ENCODE assay signal across 20 cellular contexts in the genomic region with DNA sequence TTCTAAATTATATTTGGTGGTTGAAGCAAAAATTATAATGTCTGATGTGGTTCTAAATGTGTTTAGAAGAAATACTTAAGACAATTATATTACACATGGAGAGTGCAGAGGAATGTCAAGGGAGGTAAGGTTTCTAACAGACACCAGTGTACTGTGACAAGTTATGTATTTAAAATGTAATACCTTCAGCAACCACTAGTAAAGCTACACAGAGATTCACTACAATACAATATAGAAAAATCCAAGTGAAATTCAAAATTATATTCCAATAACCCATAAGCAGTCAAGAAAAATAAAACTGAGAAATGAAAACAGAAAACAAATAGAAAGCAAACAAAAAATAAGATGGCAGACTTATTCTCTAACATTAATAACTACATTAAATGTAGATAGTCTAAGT.
DNase-seq lines count a peak whose midpoint lies in the region; ATAC-seq and TF ChIP-seq lines count a peak whose summit lies in the region.
"Had no signal": no experiment of that assay in that cellular context is flagged by ENCODE, and none has a peak within 500 bp of the region (broad histone marks: within the 10 kb centered on the region; RNA-seq: fewer than 3 reads in every experiment).

No MANE protein-coding gene starts in this region.

- H3K4me2 ChIP-seq in neuronal stem cell (ENCODE audit: insufficient read depth, low read length, poor library complexity, severe bottlenecking) (no peak overlapping the region), mesenchymal stem cell (ENCODE audit: low read length, poor library complexity, severe bottlenecking) (no peak overlapping the region)

- no peak overlapping the region for H3K4ac ChIP-seq in neuronal stem cell (ENCODE audit: low read length)
- H3K4ac ChIP-seq in mesenchymal stem cell (ENCODE audit: low read depth in 1 of 2, low read length in 2 of 2) = no peak overlapping the region

- no peak overlapping the region for H3K23ac ChIP-seq in neuronal stem cell (ENCODE audit: low read depth, low read length, poor library complexity)
- H3K23ac ChIP-seq in mesenchymal stem cell (ENCODE audit: low read length in 2 of 2) = no peak overlapping the region

- no peaks in the 10 kb centered on the region for H3K79me1 ChIP-seq in neuronal stem cell (ENCODE audit: low read depth, low read length)
- H3K79me1 ChIP-seq in mesenchymal stem cell (replicated peaks; ENCODE audit: low read length, poor library complexity, severe bottlenecking) = no peaks in the 10 kb centered on the region

- H4K8ac ChIP-seq in neuronal stem cell (ENCODE audit: low read depth, low read length) = no peak overlapping the region
- no peak overlapping the region for H4K8ac ChIP-seq in mesenchymal stem cell (ENCODE audit: low read length)

- DNase-seq in RWPE2 (ENCODE audit: low spot score) (no peak), mucosa of descending colon (no peak), neuronal stem cell (ENCODE audit: low spot score) (no peak), NCI-H526 treated with DMSO at 0.1 percent for 48 hours (lab: John Stamatoyannopoulos, UW) (no peak), mesenchymal stem cell (no peak)
- DNase-seq: activated CD4-positive, alpha-beta memory T cell treated with anti-CD3 and anti-CD28 coated beads for 36 hours; activated T-cell treated with anti-CD3 and anti-CD28 coated beads, Interleukin-2, amount 50 U/mL, for 1 hour; AML-193; foreskin keratinocyte; HFFc6; KBM-7; NCI-H1417 treated with DMSO at 0.1 percent for 48 hours; NCI-H2171 treated with DMSO at 0.1 percent for 48 hours; spleen; WERI-Rb-1 had no signal

- H2BK120ac ChIP-seq in neuronal stem cell (ENCODE audit: low read depth, low read length) = no peak overlapping the region
- no peak overlapping the region for H2BK120ac ChIP-seq in mesenchymal stem cell (ENCODE audit: low read depth, low read length)

- no peak overlapping the region for H3K4me3 ChIP-seq in RWPE2 (ENCODE audit: severe bottlenecking)
- H3K4me3 ChIP-seq in mucosa of descending colon = peak overlapping the region; percentile 4
- H3K4me3 ChIP-seq in neuronal stem cell (ENCODE audit: low read length in 2 of 2) = no peak overlapping the region
- no peak overlapping the region for H3K4me3 ChIP-seq in mesenchymal stem cell (ENCODE audit: insufficient read depth in 1 of 2, low read depth in 1 of 2, low read length in 2 of 2)
- H3K4me3 ChIP-seq: spleen had no signal

- ATAC-seq in GM18868 (IDR thresholded peaks at IDR 0.05; ENCODE audit: unreplicated experiment) = peak; percentile 66
- peak; percentile 72 for ATAC-seq in HG03159 (IDR thresholded peaks at IDR 0.05; ENCODE audit: unreplicated experiment)
- ATAC-seq in RWPE2 (ENCODE audit: low read depth) = no peak
- no peak for ATAC-seq in mucosa of descending colon
- no peak for ATAC-seq in HG03457 (IDR thresholded peaks at IDR 0.05; ENCODE audit: unreplicated experiment)
- ATAC-seq: foreskin keratinocyte; stimulated activated effector memory CD8-positive, alpha-beta T cell treated with anti-CD3 and anti-CD28 coated beads, Interleukin-12 subunit alpha, Interleukin-12 subunit beta, amount 100 ng/mL, for 72 hours had no signal

- H4K91ac ChIP-seq in neuronal stem cell (ENCODE audit: low read depth, low read length, poor library complexity) (no peak overlapping the region), mesenchymal stem cell (ENCODE audit: low read length) (no peak overlapping the region)

- no peaks in the 10 kb centered on the region for H3K27me3 ChIP-seq in RWPE2 (ENCODE audit: insufficient read depth, poor library complexity, severe bottlenecking)
- H3K27me3 ChIP-seq in neuronal stem cell (ENCODE audit: control insufficient read depth in 3 of 3, insufficient read depth in 3 of 3, low read depth in 1 of 3, low read length in 3 of 3) = no peaks in the 10 kb centered on the region
- H3K27me3 ChIP-seq in mesenchymal stem cell (ENCODE audit: control insufficient read depth in 1 of 2, insufficient read depth in 1 of 2, low read length in 2 of 2) = no peaks in the 10 kb centered on the region
- H3K27me3 ChIP-seq: foreskin keratinocyte, spleen had no signal

- no peak overlapping the region for H3K18ac ChIP-seq in neuronal stem cell (ENCODE audit: low read length)
- no peak overlapping the region for H3K18ac ChIP-seq in mesenchymal stem cell (ENCODE audit: low read depth in 1 of 2, low read length in 2 of 2)

- no peak overlapping the region for H2BK15ac ChIP-seq in neuronal stem cell (ENCODE audit: low read length)
- no peak overlapping the region for H2BK15ac ChIP-seq in mesenchymal stem cell (ENCODE audit: low read depth, poor library complexity, severe bottlenecking)

- intact Hi-C loops in mucosa of descending colon (cut with DNase I, micrococcal nuclease) = no loop called here

- TF ChIP-seq CTCF in RWPE2 (IDR thresholded peaks at IDR 0.05; ENCODE audit: poor library complexity, severe bottlenecking) (peak; percentile 12), mucosa of descending colon (IDR thresholded peaks at IDR 0.05) (no peak)

- no peaks in the 10 kb centered on the region for H3K4me1 ChIP-seq in RWPE2 (ENCODE audit: insufficient read depth, poor library complexity, severe bottlenecking)
- H3K4me1 ChIP-seq in mucosa of descending colon (ENCODE audit: low read depth) = no peaks in the 10 kb centered on the region
- peaks cover 0 to 4% of the 10 kb centered on the region in 2 donors for H3K4me1 ChIP-seq in neuronal stem cell (ENCODE audit: control insufficient read depth in 2 of 2, insufficient read depth in 1 of 2, low read depth in 1 of 2, low read length in 2 of 2)
- no peaks in the 10 kb centered on the region for H3K4me1 ChIP-seq in mesenchymal stem cell (ENCODE audit: control insufficient read depth, insufficient read depth, low read depth, low read length)
- H3K4me1 ChIP-seq: foreskin keratinocyte, parathyroid adenoma, spleen had no signal

- H3K27ac ChIP-seq in RWPE2 (ENCODE audit: poor library complexity, severe bottlenecking) = no peak overlapping the region
- no peak overlapping the region for H3K27ac ChIP-seq in neuronal stem cell (replicated peaks; ENCODE audit: low read length)
- H3K27ac ChIP-seq in mesenchymal stem cell (ENCODE audit: low read length, poor library complexity, severe bottlenecking) = no peak overlapping the region
- H3K27ac ChIP-seq: foreskin keratinocyte, parathyroid adenoma, spleen, WERI-Rb-1 had no signal

- H3K36me3 ChIP-seq in RWPE2 (ENCODE audit: low read depth) (no peaks in the 10 kb centered on the region), mucosa of descending colon (ENCODE audit: low read depth) (no peaks in the 10 kb centered on the region), neuronal stem cell (replicated peaks in 1 of 2; ENCODE audit: control insufficient read depth in 2 of 2, insufficient read depth in 2 of 2, low read length in 2 of 2) (no peaks in the 10 kb centered on the region), mesenchymal stem cell (ENCODE audit: control insufficient read depth in 1 of 2, insufficient read depth in 2 of 2, low read depth in 1 of 2, low read length in 2 of 2) (no peaks in the 10 kb centered on the region)
- H3K36me3 ChIP-seq: spleen, WERI-Rb-1 had no signal

- H3K9ac ChIP-seq in neuronal stem cell (ENCODE audit: low read depth, low read length, poor library complexity) = no peak overlapping the region
- H3K9ac ChIP-seq in mesenchymal stem cell (ENCODE audit: low read length) = no peak overlapping the region
- H3K9ac ChIP-seq: parathyroid adenoma had no signal

- H3K9me3 ChIP-seq in RWPE2 (ENCODE audit: severe bottlenecking) = no peaks in the 10 kb centered on the region
- H3K9me3 ChIP-seq in mucosa of descending colon = no peaks in the 10 kb centered on the region
- H3K9me3 ChIP-seq in neuronal stem cell (replicated peaks in 1 of 2; ENCODE audit: control insufficient read depth in 2 of 2, insufficient read depth in 1 of 2, low read depth in 1 of 2, low read length in 2 of 2) = no peaks in the 10 kb centered on the region
- H3K9me3 ChIP-seq in mesenchymal stem cell (ENCODE audit: control insufficient read depth, low read length) = no peaks in the 10 kb centered on the region

- H2BK12ac ChIP-seq in neuronal stem cell (ENCODE audit: low read length) = no peak overlapping the region
- H2BK12ac ChIP-seq in mesenchymal stem cell (ENCODE audit: low read length in 2 of 2) = no peak overlapping the region

- H3K14ac ChIP-seq in neuronal stem cell (ENCODE audit: low read length) = no peak overlapping the region
- no peak overlapping the region for H3K14ac ChIP-seq in mesenchymal stem cell (ENCODE audit: low read length in 2 of 2)

- no peak overlapping the region for H2AFZ ChIP-seq in neuronal stem cell (ENCODE audit: low read length)
- H2AFZ ChIP-seq in mesenchymal stem cell (ENCODE audit: low read depth, low read length) = no peak overlapping the region
- H2AFZ ChIP-seq: parathyroid adenoma had no signal

- no peak overlapping the region for H2BK5ac ChIP-seq in neuronal stem cell (ENCODE audit: low read length)
- no peak overlapping the region for H2BK5ac ChIP-seq in mesenchymal stem cell (ENCODE audit: low read depth, low read length, poor library complexity, severe bottlenecking)

- H2AK5ac ChIP-seq in neuronal stem cell (ENCODE audit: low read depth, low read length) (no peak overlapping the region), mesenchymal stem cell (ENCODE audit: low read length, severe bottlenecking) (no peak overlapping the region)

Comparison
In these comparisons a context has a peak if more than half of its experiments do, and no peak if none do; other contexts are left out.
1. ATAC-seq: peak in GM18868 (single experiment) and HG03159 (single experiment); none in RWPE2 (single experiment), mucosa of descending colon (single experiment) and HG03457 (single experiment).